In the genomic region with DNA sequence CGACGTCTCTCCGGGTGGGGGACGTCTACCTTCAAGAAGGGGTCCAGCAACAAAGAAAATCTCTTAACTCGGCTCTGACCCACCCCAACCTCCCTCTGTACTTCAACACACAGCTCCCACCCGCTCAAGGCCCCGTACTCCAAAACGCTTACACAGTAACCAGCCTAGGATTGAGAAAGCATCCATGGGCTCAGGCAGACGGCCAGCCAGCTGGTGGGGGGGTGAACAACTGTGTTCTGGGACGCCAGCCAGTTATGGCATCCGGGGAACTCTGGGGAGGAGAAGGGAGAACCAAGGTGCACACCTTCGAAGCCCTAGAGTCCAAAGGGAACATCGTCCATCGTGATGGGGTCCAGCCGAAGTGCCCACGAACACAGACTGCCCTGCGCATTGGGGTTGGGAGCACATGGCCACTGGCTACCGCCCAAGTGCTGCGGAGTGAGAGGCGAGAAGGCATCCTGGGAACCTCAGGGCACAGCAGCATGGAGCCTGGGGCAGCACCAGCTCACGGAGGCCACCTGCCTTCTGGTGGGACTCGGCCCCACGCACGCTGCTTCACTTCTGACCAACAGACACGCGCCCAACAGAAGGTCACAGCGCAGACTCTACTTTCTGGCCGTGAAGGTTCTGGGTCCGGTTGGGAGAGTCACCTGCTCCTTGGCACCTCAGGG, we compare ENCODE assay signal across 7 cellular contexts. TPM values are rescaled to one million over a fixed set of nuclear protein-coding genes. Genes with fewer than 3 reads are reported as not detected.
DNase-seq lines count a peak whose midpoint lies in the region; ATAC-seq and TF ChIP-seq lines count a peak whose summit lies in the region.

No MANE protein-coding gene starts in this region.

- POLR2A ChIA-PET in OCI-LY7 (lab: Charles Lee): no interaction called here

- H3K27ac ChIP-seq in thyroid gland (peak overlapping the region; percentile 25 to 77 (median 77)), OCI-LY7 (ENCODE audit: low read depth, low read length, poor library complexity, severe bottlenecking) (no peak overlapping the region)

- no peak for ATAC-seq in GM18505 (IDR thresholded peaks at IDR 0.05; ENCODE audit: unreplicated experiment)

- H3K36me3 ChIP-seq in thyroid gland: peaks cover 48% of the 10 kb centered on the region in 2 donors
- H3K36me3 ChIP-seq in OCI-LY7 (ENCODE audit: insufficient read depth, low read length): peaks cover 59% of the 10 kb centered on the region

- peaks cover 0 to 4% (median 0%) of the 10 kb centered on the region in 5 experiments for H3K9me3 Mint-ChIP-seq in brain

- H3K27me3 ChIP-seq in thyroid gland: no peaks in the 10 kb centered on the region

- WGBS in thyroid gland, 2 donors: 44 to 85% methylated on average over 17 to 19 of the region's 29 CpGs

- no peak overlapping the region for H3K4me2 ChIP-seq in OCI-LY7 (ENCODE audit: low read length)

- H3K9me2 ChIP-seq in OCI-LY7 (ENCODE audit: insufficient read depth, low read length): no peaks in the 10 kb centered on the region

- TF ChIP-seq POLR2A in thyroid gland (IDR thresholded peaks at IDR 0.05) (no peak), GM18505 (IDR thresholded peaks at IDR 0.05; ENCODE audit: borderline replicate concordance, extremely low read depth, insufficient read depth, insufficient read length) (no peak)

- no peaks in the 10 kb centered on the region for H4K20me1 ChIP-seq in OCI-LY7 (ENCODE audit: insufficient read depth, low read length)

- TF ChIP-seq RAD21 in Ishikawa (IDR thresholded peaks at IDR 0.05; ENCODE audit: low read depth): no peak

- no peak overlapping the region for H2AFZ ChIP-seq in OCI-LY7 (ENCODE audit: low read length)

- CTCF ChIA-PET in OCI-LY7 (lab: Charles Lee; ENCODE audit: unreplicated experiment): no interaction called here

- H3K4me1 Mint-ChIP-seq in brain: peaks cover 45% of the 10 kb centered on the region

- no peak for TF ChIP-seq EP300 in Ishikawa (IDR thresholded peaks at IDR 0.05; ENCODE audit: borderline replicate concordance)

- H3K4me1 ChIP-seq in thyroid gland (peaks cover 57 to 75% of the 10 kb centered on the region in 2 donors), OCI-LY7 (ENCODE audit: insufficient read depth, low read length, poor library complexity, severe bottlenecking) (no peaks in the 10 kb centered on the region)

- TF ChIP-seq CTCF in brain (conservative IDR thresholded peaks at IDR 0.05) (no peak), thyroid gland (IDR thresholded peaks at IDR 0.05) (no peak), OCI-LY7 (conservative IDR thresholded peaks at IDR 0.05; ENCODE audit: low read length) (no peak)

- peak; percentile 75 for DNase-seq in kidney tubule cell (ENCODE audit: low spot score)
- DNase-seq in thyroid gland: peak; percentile 89 to 93
- no peak for DNase-seq in OCI-LY7 (ENCODE audit: low spot score)
- DNase-seq in stimulated activated naive CD4-positive, alpha-beta T cell treated with Interleukin-2 at 50 U/mL for 16 hours (lab: John Stamatoyannopoulos, UW): no peak

- H3K27me3 Mint-ChIP-seq in brain: peaks cover 4% of the 10 kb centered on the region

- H3K4me3 ChIP-seq in thyroid gland (replicated peaks in 1 of 3) (no peak overlapping the region), OCI-LY7 (ENCODE audit: low read depth, low read length, poor library complexity, severe bottlenecking) (no peak overlapping the region)

- H3K27ac Mint-ChIP-seq in brain: peak overlapping the region in 4 of 5 experiments; percentile 50 to 79 (median 66)

- H3K36me3 Mint-ChIP-seq in brain: peaks cover 51% of the 10 kb centered on the region

- no TSS peak for BruUV-seq in OCI-LY7 (replicated peaks; lab: Mats Ljungman, UMichigan)

- H3K79me2 ChIP-seq in OCI-LY7 (ENCODE audit: insufficient read depth, low read depth, low read length): no peaks in the 10 kb centered on the region

- H3K9me3 ChIP-seq in thyroid gland: no peaks in the 10 kb centered on the region
- no peaks in the 10 kb centered on the region for H3K9me3 ChIP-seq in OCI-LY7 (ENCODE audit: low read length)

- H3K4me3 Mint-ChIP-seq in brain: no peak overlapping the region

- intact Hi-C loops in thyroid gland (cut with DNase I): no loop called here
- intact Hi-C loops in OCI-LY7 (cut with micrococcal nuclease; ENCODE audit: unreplicated experiment): no loop called here

TF ChIP-seq in Ishikawa, 13 proteins besides CTCF, POLR2A, EP300 and RAD21:
- TF ChIP-seq, protein P1, sequence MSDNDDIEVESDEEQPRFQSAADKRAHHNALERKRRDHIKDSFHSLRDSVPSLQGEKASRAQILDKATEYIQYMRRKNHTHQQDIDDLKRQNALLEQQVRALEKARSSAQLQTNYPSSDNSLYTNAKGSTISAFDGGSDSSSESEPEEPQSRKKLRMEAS (IDR thresholded peaks at IDR 0.05): 0 out of 2 replicates have a peak, but pooled peaks have one; percentile 15
- TF ChIP-seq TEAD4 (IDR thresholded peaks at IDR 0.05) (peak; percentile 12; the same call in 1 of the 2 replicates), NFIC (IDR thresholded peaks at IDR 0.05) (no peak)

RNA-seq across cellular contexts. Expression of a gene that starts 14.3 kb away (rescaled TPM):
- polyA plus RNA-seq in brain (ENCODE audit: insufficient read depth, low read depth, low replicate concordance): 8.7 TPM
- 10 to 100 TPM; 42.1 to 75.5 (median 44.2) TPM for total RNA-seq in thyroid gland
- total RNA-seq in OCI-LY7 (2014; rRNA removed; shearing (Covaris generic)): 10.1 and 21.6 TPM in 2 replicates
- 28.3 and 55.0 TPM in 2 replicates for total RNA-seq in OCI-LY7 (2022)

RNA-seq across cellular contexts. Expression of a gene that starts 30.4 kb away (rescaled TPM):
- polyA plus RNA-seq in brain (ENCODE audit: insufficient read depth, low read depth, low replicate concordance): 62.3 TPM
- total RNA-seq in thyroid gland (10 to 100 TPM; 47.3 to 91.2 (median 88.7) TPM), OCI-LY7 (2022) (170 and 181 TPM in 2 replicates)
- total RNA-seq in OCI-LY7 (2014; rRNA removed; shearing (Covaris generic)): 39.7 and 53.0 TPM in 2 replicates

RNA-seq across cellular contexts. Expression of a gene that starts 30.5 kb away (rescaled TPM):
- 15.6 TPM for polyA plus RNA-seq in brain (ENCODE audit: insufficient read depth, low read depth, low replicate concordance)
- total RNA-seq in thyroid gland: 10 to 100 TPM; 27.1 to 79.9 (median 50.9) TPM
- total RNA-seq in OCI-LY7 (2014; rRNA removed; shearing (Covaris generic)): 30.7 and 34.5 TPM in 2 replicates
- 56.1 and 58.7 TPM in 2 replicates for total RNA-seq in OCI-LY7 (2022)

Comparison
In these comparisons a context has a peak if more than half of its experiments do, and no peak if none do; other contexts are left out.
1. DNase-seq: peak in kidney tubule cell (single experiment) and thyroid gland (2 of 2); none in OCI-LY7 (single experiment) and stimulated activated naive CD4-positive, alpha-beta T cell treated with Interleukin-2 at 50 U/mL for 16 hours (single experiment).